Comparison of ENCODE assay signal across 22 cellular contexts in genomic region chr6:4593891-4594445, GRCh38.
DNase-seq lines count a peak whose midpoint lies in the region; ATAC-seq lines count a peak whose summit lies in the region.
"Had no signal": no experiment of that assay in that cellular context is flagged by ENCODE, and none has a peak within 500 bp of the region (broad histone marks: within the 10 kb centered on the region; RNA-seq: fewer than 3 reads in every experiment).

No MANE protein-coding gene starts in this region.

- no peaks in the 10 kb centered on the region for H3K36me3 Mint-ChIP-seq in activated naive CD8-positive, alpha-beta T cell treated with anti-CD3 and anti-CD28 coated beads, Interleukin-2, amount 50 U/mL, for 24 hours (ENCODE audit: low read depth)
- no peaks in the 10 kb centered on the region for H3K36me3 Mint-ChIP-seq in activated naive CD8-positive, alpha-beta T cell treated with anti-CD3 and anti-CD28 coated beads for 36 hours
- no peaks in the 10 kb centered on the region for H3K36me3 Mint-ChIP-seq in stimulated activated memory B cell treated with anti-CD40 and anti-IgM and Interleukin-4, amounts not matched to agents 10 μg/mL and 1 μg/mL and 100 μg/mL, for 72 hours
- H3K36me3 Mint-ChIP-seq: CD4-positive, alpha-beta memory T cell had no signal

- H3K9me3 ChIP-seq in adipocyte (ENCODE audit: control insufficient read depth, low read length) = no peaks in the 10 kb centered on the region
- H3K9me3 ChIP-seq: BLaER1, Caco-2, SJCRH30 had no signal

- no peaks in the 10 kb centered on the region for H3K9me3 Mint-ChIP-seq in activated naive CD8-positive, alpha-beta T cell treated with anti-CD3 and anti-CD28 coated beads, Interleukin-2, amount 50 U/mL, for 24 hours
- H3K9me3 Mint-ChIP-seq in activated naive CD8-positive, alpha-beta T cell treated with anti-CD3 and anti-CD28 coated beads for 36 hours = peaks cover 4% of the 10 kb centered on the region
- H3K9me3 Mint-ChIP-seq in stimulated activated memory B cell treated with anti-CD40 and anti-IgM and Interleukin-4, amounts not matched to agents 10 μg/mL and 1 μg/mL and 100 μg/mL, for 72 hours = no peaks in the 10 kb centered on the region

- no peak overlapping the region for H3K4me3 ChIP-seq in adipocyte (ENCODE audit: low read length)
- H3K4me3 ChIP-seq: BLaER1, GM12878, K562, SJCRH30 had no signal

- no peaks in the 10 kb centered on the region for H3K36me3 ChIP-seq in adipocyte (ENCODE audit: control insufficient read depth, insufficient read depth, low read length, severe bottlenecking)
- H3K36me3 ChIP-seq: BLaER1, SJCRH30 had no signal

- H3K9ac ChIP-seq in adipocyte (ENCODE audit: low read length) = no peak overlapping the region
- H3K9ac ChIP-seq: BLaER1 had no signal

- no peak overlapping the region for H3K4me3 Mint-ChIP-seq in activated naive CD8-positive, alpha-beta T cell treated with anti-CD3 and anti-CD28 coated beads, Interleukin-2, amount 50 U/mL, for 24 hours
- no peak overlapping the region for H3K4me3 Mint-ChIP-seq in activated naive CD8-positive, alpha-beta T cell treated with anti-CD3 and anti-CD28 coated beads for 36 hours
- no peak overlapping the region for H3K4me3 Mint-ChIP-seq in stimulated activated memory B cell treated with anti-CD40 and anti-IgM and Interleukin-4, amounts not matched to agents 10 μg/mL and 1 μg/mL and 100 μg/mL, for 72 hours
- H3K4me3 Mint-ChIP-seq: CD4-positive, alpha-beta memory T cell had no signal

- H3K27ac Mint-ChIP-seq in activated naive CD8-positive, alpha-beta T cell treated with anti-CD3 and anti-CD28 coated beads, Interleukin-2, amount 50 U/mL, for 24 hours = peak overlapping the region; percentile 24
- H3K27ac Mint-ChIP-seq in activated naive CD8-positive, alpha-beta T cell treated with anti-CD3 and anti-CD28 coated beads for 36 hours = no peak overlapping the region
- no peak overlapping the region for H3K27ac Mint-ChIP-seq in stimulated activated memory B cell treated with anti-CD40 and anti-IgM and Interleukin-4, amounts not matched to agents 10 μg/mL and 1 μg/mL and 100 μg/mL, for 72 hours
- H3K27ac Mint-ChIP-seq: CD4-positive, alpha-beta memory T cell had no signal

- no peak for DNase-seq in activated naive CD8-positive, alpha-beta T cell treated with anti-CD3 and anti-CD28 coated beads, Interleukin-2, amount 50 U/mL, for 24 hours
- DNase-seq in activated naive CD8-positive, alpha-beta T cell treated with anti-CD3 and anti-CD28 coated beads for 36 hours = no peak
- DNase-seq in adipocyte (ENCODE audit: low read depth) (peak; percentile 21), anterior cingulate cortex (lab: John Stamatoyannopoulos, UW) (no peak)
- DNase-seq: Caco-2; CD4-positive, alpha-beta memory T cell; Kasumi-1; NCI-H2029; NCI-H446 treated with DMSO at 0.1 percent for 48 hours; NCI-H526; NCI-H82; NK-92 treated with Interleukin-12 subunit alpha and Interleukin-12 subunit beta, amount 100 ng/mL, for 24 hours; PC-3; SJCRH30 had no signal

- peaks cover 14% of the 10 kb centered on the region for H3K27me3 Mint-ChIP-seq in activated naive CD8-positive, alpha-beta T cell treated with anti-CD3 and anti-CD28 coated beads, Interleukin-2, amount 50 U/mL, for 24 hours
- H3K27me3 Mint-ChIP-seq in activated naive CD8-positive, alpha-beta T cell treated with anti-CD3 and anti-CD28 coated beads for 36 hours = peaks cover 7% of the 10 kb centered on the region
- H3K27me3 Mint-ChIP-seq in stimulated activated memory B cell treated with anti-CD40 and anti-IgM and Interleukin-4, amounts not matched to agents 10 μg/mL and 1 μg/mL and 100 μg/mL, for 72 hours = peaks cover 33% of the 10 kb centered on the region

- peak; percentile 65 for ATAC-seq in activated naive CD8-positive, alpha-beta T cell treated with anti-CD3 and anti-CD28 coated beads, Interleukin-2, amount 50 U/mL, for 24 hours
- ATAC-seq in stimulated activated memory B cell treated with anti-CD40 and anti-IgM and Interleukin-4, amounts not matched to agents 10 μg/mL and 1 μg/mL and 100 μg/mL, for 72 hours = peak; percentile 87
- no peak for ATAC-seq in HG02840 (IDR thresholded peaks at IDR 0.05; ENCODE audit: low FRiP score, unreplicated experiment)
- no peak for ATAC-seq in GM21515 (IDR thresholded peaks at IDR 0.05; ENCODE audit: unreplicated experiment)
- ATAC-seq: GM12878, K562, PC-3, Right ventricle myocardium inferior, SK-N-SH treated with all-trans-retinoic acid at 6 μM for 48 hours had no signal

- H3K4me1 Mint-ChIP-seq in activated naive CD8-positive, alpha-beta T cell treated with anti-CD3 and anti-CD28 coated beads, Interleukin-2, amount 50 U/mL, for 24 hours = peaks cover 9% of the 10 kb centered on the region
- H3K4me1 Mint-ChIP-seq in activated naive CD8-positive, alpha-beta T cell treated with anti-CD3 and anti-CD28 coated beads for 36 hours = peaks cover 8% of the 10 kb centered on the region
- no peaks in the 10 kb centered on the region for H3K4me1 Mint-ChIP-seq in stimulated activated memory B cell treated with anti-CD40 and anti-IgM and Interleukin-4, amounts not matched to agents 10 μg/mL and 1 μg/mL and 100 μg/mL, for 72 hours
- H3K4me1 Mint-ChIP-seq: CD4-positive, alpha-beta memory T cell had no signal

- no peaks in the 10 kb centered on the region for H3K4me1 ChIP-seq in adipocyte (ENCODE audit: control insufficient read depth, insufficient read depth, low read length)
- H3K4me1 ChIP-seq: BLaER1, Caco-2, SJCRH30 had no signal

- no peaks in the 10 kb centered on the region for H3K27me3 ChIP-seq in adipocyte (replicated peaks; ENCODE audit: control insufficient read depth, insufficient read depth, low read length)
- H3K27me3 ChIP-seq: BLaER1, SJCRH30 had no signal

Comparison
In these comparisons a context has a peak if more than half of its experiments do, and no peak if none do; other contexts are left out.
1. ATAC-seq: peak in activated naive CD8-positive, alpha-beta T cell treated with anti-CD3 and anti-CD28 coated beads, Interleukin-2, amount 50 U/mL, for 24 hours (single experiment) and stimulated activated memory B cell treated with anti-CD40 and anti-IgM and Interleukin-4, amounts not matched to agents 10 μg/mL and 1 μg/mL and 100 μg/mL, for 72 hours (single experiment); none in HG02840 (single experiment) and GM21515 (single experiment).